19 cellular contexts compared by ENCODE assay signal in genomic region chr1:248739580-248740205, GRCh38. TPM values are rescaled to one million over a fixed set of nuclear protein-coding genes. Genes with fewer than 3 reads are reported as not detected.
"Had no signal": no experiment of that assay in that cellular context is flagged by ENCODE, and none has a peak within 500 bp of the region (broad histone marks: within the 10 kb centered on the region; RNA-seq: fewer than 3 reads in every experiment).

No MANE protein-coding gene starts in this region.

- H3K4me1 ChIP-seq: esophagus muscularis mucosa, psoas muscle, right lobe of liver, upper lobe of left lung had no signal

- H3K9me3 ChIP-seq: esophagus muscularis mucosa, psoas muscle, right lobe of liver, upper lobe of left lung had no signal

- H3K4me3 Mint-ChIP-seq: activated naive CD4-positive, alpha-beta T cell treated with anti-CD3 and anti-CD28 coated beads for 36 hours; natural killer cell treated with Interleukin-12 subunit alpha and Interleukin-12 subunit beta and Interleukin-15 and Interleukin-18, amount 100 ng/mL, for 72 hours; stimulated activated naive CD8-positive, alpha-beta T cell treated with anti-CD3 and anti-CD28 coated beads, Interleukin-15, Interleukin-2, amounts not matched to agents 100 ng/mL and 50 ng/mL, for 24 hours had no signal

- H3K27me3 ChIP-seq: right lobe of liver, upper lobe of left lung had no signal

- DNase-seq: activated naive CD4-positive, alpha-beta T cell treated with anti-CD3 and anti-CD28 coated beads for 36 hours; head of caudate nucleus; left colon; psoas muscle; right lobe of liver; stimulated activated CD4-positive, alpha-beta T cell treated with anti-CD3 and anti-CD28 coated beads, Interleukin-1b, Interleukin-23, amount 100 ng/mL, for 48 hours; T-helper 9 cell; upper lobe of left lung had no signal

- H3K9me3 Mint-ChIP-seq: natural killer cell treated with Interleukin-12 subunit alpha and Interleukin-12 subunit beta and Interleukin-15 and Interleukin-18, amount 100 ng/mL, for 72 hours had no signal

- H3K36me3 ChIP-seq: esophagus muscularis mucosa, right lobe of liver, upper lobe of left lung had no signal

- ATAC-seq: left colon, psoas muscle had no signal

- H3K27ac Mint-ChIP-seq: activated naive CD4-positive, alpha-beta T cell treated with anti-CD3 and anti-CD28 coated beads for 36 hours; natural killer cell treated with Interleukin-12 subunit alpha and Interleukin-12 subunit beta and Interleukin-15 and Interleukin-18, amount 100 ng/mL, for 72 hours; stimulated activated naive CD8-positive, alpha-beta T cell treated with anti-CD3 and anti-CD28 coated beads, Interleukin-15, Interleukin-2, amounts not matched to agents 100 ng/mL and 50 ng/mL, for 24 hours had no signal

- H3K36me3 Mint-ChIP-seq: natural killer cell treated with Interleukin-12 subunit alpha and Interleukin-12 subunit beta and Interleukin-15 and Interleukin-18, amount 100 ng/mL, for 72 hours had no signal

- H3K27ac ChIP-seq: esophagus muscularis mucosa, psoas muscle, right lobe of liver, VCaP had no signal

- H3K4me3 ChIP-seq: esophagus muscularis mucosa, psoas muscle, right lobe of liver had no signal

RNA-seq across cellular contexts. Expression of gene LYPD8, which starts 15.9 kb away (rescaled TPM):
- total RNA-seq: activated naive CD4-positive, alpha-beta T cell treated with anti-CD3 and anti-CD28 coated beads for 36 hours; cardiac septum; fibroblast of villous mesenchyme; lung microvascular endothelial cell; mononuclear cell; natural killer cell treated with Interleukin-12 subunit alpha and Interleukin-12 subunit beta and Interleukin-15 and Interleukin-18, amount 100 ng/mL, for 72 hours; omental fat pad; psoas muscle; right lobe of liver; temporal lobe; upper lobe of left lung had no signal
- polyA plus RNA-seq: psoas muscle had no signal

RNA-seq across cellular contexts. Expression of gene OR14I1, which starts 37.1 kb away (rescaled TPM):
- total RNA-seq: activated naive CD4-positive, alpha-beta T cell treated with anti-CD3 and anti-CD28 coated beads for 36 hours; cardiac septum; esophagus muscularis mucosa; fibroblast of villous mesenchyme; left colon; lung microvascular endothelial cell; mononuclear cell; natural killer cell treated with Interleukin-12 subunit alpha and Interleukin-12 subunit beta and Interleukin-15 and Interleukin-18, amount 100 ng/mL, for 72 hours; omental fat pad; psoas muscle; right lobe of liver; temporal lobe; upper lobe of left lung had no signal
- polyA plus RNA-seq: adipose tissue, psoas muscle had no signal
